Comparison of ENCODE assay signal across 18 cellular contexts in genomic region chr6:125268765-125269164, GRCh38. TPM values are rescaled to one million over a fixed set of nuclear protein-coding genes. Genes with fewer than 3 reads are reported as not detected.
DNase-seq lines count a peak whose midpoint lies in the region; ATAC-seq and TF ChIP-seq lines count a peak whose summit lies in the region.
"Had no signal": no experiment of that assay in that cellular context is flagged by ENCODE, and none has a peak within 500 bp of the region (broad histone marks: within the 10 kb centered on the region; RNA-seq: fewer than 3 reads in every experiment).

No MANE protein-coding gene starts in this region.

- TF ChIP-seq CTCF in natural killer cell (IDR thresholded peaks at IDR 0.05) (no peak), mucosa of descending colon (IDR thresholded peaks at IDR 0.05) (no peak), omental fat pad (IDR thresholded peaks at IDR 0.05) (no peak)

- H3K4me3 ChIP-seq in mucosa of descending colon, result no peak overlapping the region
- H3K4me3 ChIP-seq: BLaER1, HAP-1 had no signal

- no peaks in the 10 kb centered on the region for H3K27me3 Mint-ChIP-seq in natural killer cell (ENCODE audit: low read depth in 2 of 2)
- no peaks in the 10 kb centered on the region for H3K27me3 Mint-ChIP-seq in natural killer cell treated with Interleukin-12 subunit alpha and Interleukin-12 subunit beta and Interleukin-15 and Interleukin-18, amount 100 ng/mL, for 72 hours
- H3K27me3 Mint-ChIP-seq: B cell; CD4-positive, CD25-positive, alpha-beta regulatory T cell had no signal

- no peak for ATAC-seq in natural killer cell
- no peak for ATAC-seq in natural killer cell treated with Interleukin-12 subunit alpha and Interleukin-12 subunit beta and Interleukin-15 and Interleukin-18, amount 100 ng/mL, for 72 hours
- ATAC-seq in mucosa of descending colon, result peak; percentile 59
- peak; percentile 35 for ATAC-seq in omental fat pad (ENCODE audit: low FRiP score)
- ATAC-seq in stimulated activated naive CD8-positive, alpha-beta T cell treated with anti-CD3 and anti-CD28 coated beads, Interleukin-15, Interleukin-2, amounts not matched to agents 100 U/mL and 50 U/mL, for 24 hours, result no peak
- ATAC-seq: CD8-positive, alpha-beta T cell had no signal

- no peak overlapping the region for H3K4me3 Mint-ChIP-seq in natural killer cell
- no peak overlapping the region for H3K4me3 Mint-ChIP-seq in natural killer cell treated with Interleukin-12 subunit alpha and Interleukin-12 subunit beta and Interleukin-15 and Interleukin-18, amount 100 ng/mL, for 72 hours
- H3K4me3 Mint-ChIP-seq: B cell; CD4-positive, CD25-positive, alpha-beta regulatory T cell; CD8-positive, alpha-beta T cell; HFFc6 had no signal

- H3K4me1 Mint-ChIP-seq in natural killer cell, result peaks cover 31 to 35% of the 10 kb centered on the region in 2 donors
- peaks cover 10 to 28% of the 10 kb centered on the region in 2 donors for H3K4me1 Mint-ChIP-seq in natural killer cell treated with Interleukin-12 subunit alpha and Interleukin-12 subunit beta and Interleukin-15 and Interleukin-18, amount 100 ng/mL, for 72 hours (ENCODE audit: low read depth in 2 of 2)
- H3K4me1 Mint-ChIP-seq: B cell; CD4-positive, CD25-positive, alpha-beta regulatory T cell had no signal

- H3K9me3 Mint-ChIP-seq in natural killer cell, result no peaks in the 10 kb centered on the region
- no peaks in the 10 kb centered on the region for H3K9me3 Mint-ChIP-seq in natural killer cell treated with Interleukin-12 subunit alpha and Interleukin-12 subunit beta and Interleukin-15 and Interleukin-18, amount 100 ng/mL, for 72 hours
- H3K9me3 Mint-ChIP-seq: CD8-positive, alpha-beta T cell; HFFc6 had no signal

- H3K4me1 ChIP-seq in mucosa of descending colon (ENCODE audit: low read depth), result no peaks in the 10 kb centered on the region
- H3K4me1 ChIP-seq: BLaER1, Caco-2, HAP-1 had no signal

- intact Hi-C loops in natural killer cell (cut with micrococcal nuclease), result no loop called here
- intact Hi-C loops in mucosa of descending colon (cut with DNase I, micrococcal nuclease), result no loop called here

- H3K36me3 ChIP-seq in mucosa of descending colon (ENCODE audit: low read depth), result no peaks in the 10 kb centered on the region
- H3K36me3 ChIP-seq: HAP-1 had no signal

- peak overlapping the region; percentile 59 to 60 for H3K27ac Mint-ChIP-seq in natural killer cell
- H3K27ac Mint-ChIP-seq in natural killer cell treated with Interleukin-12 subunit alpha and Interleukin-12 subunit beta and Interleukin-15 and Interleukin-18, amount 100 ng/mL, for 72 hours, result no peak overlapping the region
- H3K27ac Mint-ChIP-seq: B cell; CD4-positive, CD25-positive, alpha-beta regulatory T cell; CD8-positive, alpha-beta T cell; HFFc6 had no signal

- no peaks in the 10 kb centered on the region for H3K36me3 Mint-ChIP-seq in natural killer cell
- no peaks in the 10 kb centered on the region for H3K36me3 Mint-ChIP-seq in natural killer cell treated with Interleukin-12 subunit alpha and Interleukin-12 subunit beta and Interleukin-15 and Interleukin-18, amount 100 ng/mL, for 72 hours

- no peaks in the 10 kb centered on the region for H3K9me3 ChIP-seq in mucosa of descending colon
- H3K9me3 ChIP-seq: BLaER1, Caco-2, HAP-1 had no signal

- DNase-seq in natural killer cell (no peak), mucosa of descending colon (no peak), omental fat pad (ENCODE audit: low spot score) (no peak), NCI-H128 (lab: John Stamatoyannopoulos, UW; ENCODE audit: unreplicated experiment) (no peak), dermis blood vessel endothelial cell (no peak), NCI-H446 (lab: John Stamatoyannopoulos, UW) (no peak)
- DNase-seq in natural killer cell treated with Interleukin-12 subunit alpha and Interleukin-12 subunit beta and Interleukin-15 and Interleukin-18, amount 100 ng/mL, for 72 hours (ENCODE audit: low spot score), result no peak
- no peak for DNase-seq in stimulated activated naive CD8-positive, alpha-beta T cell treated with anti-CD3 and anti-CD28 coated beads, Interleukin-15, Interleukin-2, amounts not matched to agents 100 U/mL and 50 U/mL, for 24 hours
- DNase-seq: Caco-2; CD4-positive, CD25-positive, alpha-beta regulatory T cell; CD8-positive, alpha-beta T cell; DMS153; DND-41; GOT3; HFFc6 had no signal

RNA-seq across cellular contexts. Expression of gene HDDC2, which starts 33.0 kb away (rescaled TPM):
- 10 to 100 TPM; 53.5 to 87.5 (median 57.3) TPM for total RNA-seq in natural killer cell
- 10 to 100 TPM; 36.8 to 44.0 TPM for total RNA-seq in natural killer cell treated with Interleukin-12 subunit alpha and Interleukin-12 subunit beta and Interleukin-15 and Interleukin-18, amount 100 ng/mL, for 72 hours
- total RNA-seq in mucosa of descending colon, result 10 to 100 TPM; 39.9 to 64.2 (median 56.7) TPM
- 10 to 100 TPM; 62.7 to 88.3 (median 73.1) TPM for total RNA-seq in omental fat pad
- 10.7 and 13.8 TPM in 2 replicates for total RNA-seq in dermis blood vessel endothelial cell

Comparison
In these comparisons a context has a peak if more than half of its experiments do, and no peak if none do; other contexts are left out.
1. H3K27ac Mint-ChIP-seq: peak in natural killer cell (2 of 2); none in natural killer cell treated with Interleukin-12 subunit alpha and Interleukin-12 subunit beta and Interleukin-15 and Interleukin-18, amount 100 ng/mL, for 72 hours (0 of 2).
2. ATAC-seq: peak in mucosa of descending colon (single experiment) and omental fat pad (single experiment); none in natural killer cell (0 of 3), natural killer cell treated with Interleukin-12 subunit alpha and Interleukin-12 subunit beta and Interleukin-15 and Interleukin-18, amount 100 ng/mL, for 72 hours (0 of 2) and stimulated activated naive CD8-positive, alpha-beta T cell treated with anti-CD3 and anti-CD28 coated beads, Interleukin-15, Interleukin-2, amounts not matched to agents 100 U/mL and 50 U/mL, for 24 hours (single experiment).